ENCODE assay signal across 1 cellular context in genomic region chr11:62468577-62468976, GRCh38.
TF ChIP-seq lines count a peak whose summit lies in the region.

No MANE protein-coding gene starts in this region.

TF ChIP-seq in K562, 482 proteins besides CTCF, POLR2A, EP300 and RAD21:
- TF ChIP-seq GTF2A2 (tag; IDR thresholded peaks at IDR 0.05) = 0 out of 2 replicates have a peak, but pooled peaks have one; percentile 29
- TF ChIP-seq ZMIZ1 (IDR thresholded peaks at IDR 0.05; ENCODE audit: low read depth in 2 of 2, low read length in 2 of 2) = no peak
- no peak for TF ChIP-seq ZNF239 (CRISPR knock-in tag; IDR thresholded peaks at IDR 0.05)
- TF ChIP-seq TEAD1 (CRISPR knock-in tag; IDR thresholded peaks at IDR 0.05) = no peak
- no peak for TF ChIP-seq JUND (IDR thresholded peaks at IDR 0.05; ENCODE audit: borderline replicate concordance, low read depth, low read length)
- peak; percentile 19; the same call in 1 of the 3 replicates for TF ChIP-seq JUND (tag; IDR thresholded peaks at IDR 0.05; ENCODE audit: borderline replicate concordance, low read depth, low read length)
- TF ChIP-seq PTRF (tag; IDR thresholded peaks at IDR 0.05) = no peak
- peak; percentile 70; the same call in 1 of the 2 replicates for TF ChIP-seq BCOR (IDR thresholded peaks at IDR 0.05)
- TF ChIP-seq SAFB (IDR thresholded peaks at IDR 0.05; ENCODE audit: borderline replicate concordance, low read depth, low read length) = no peak
- TF ChIP-seq KHSRP (IDR thresholded peaks at IDR 0.05) = no peak
- TF ChIP-seq ID3 (CRISPR knock-in tag; IDR thresholded peaks at IDR 0.05) = no peak
- TF ChIP-seq ID3 (tag; IDR thresholded peaks at IDR 0.05) = peak; percentile 43; the same call in 1 of the 2 replicates
- TF ChIP-seq RBM25 (IDR thresholded peaks at IDR 0.05; ENCODE audit: low read depth, low read length, severe bottlenecking) = peak; percentile 91
- peak; percentile 23 to 37; a peak in 2 of 4 replicates for TF ChIP-seq KDM1A (IDR thresholded peaks at IDR 0.05)
- TF ChIP-seq RUNX1 (IDR thresholded peaks at IDR 0.05; ENCODE audit: low read depth) = no peak
- TF ChIP-seq MLX (CRISPR knock-in tag; conservative IDR thresholded peaks at IDR 0.05) = no peak
- no peak for TF ChIP-seq HCFC1 (IDR thresholded peaks at IDR 0.05; ENCODE audit: low read depth, low read length)
- TF ChIP-seq TSC22D4 (tag; IDR thresholded peaks at IDR 0.05) = no peak
- peak; percentile 34; the same call in 1 of the 2 replicates for TF ChIP-seq ESRRA (IDR thresholded peaks at IDR 0.05; ENCODE audit: borderline replicate concordance, low read depth)
- no peak for TF ChIP-seq BRF2 (IDR thresholded peaks at IDR 0.05; ENCODE audit: borderline replicate concordance, insufficient read depth, insufficient read length)
- no peak for TF ChIP-seq HDAC6 (IDR thresholded peaks at IDR 0.05; ENCODE audit: low read depth, low read length)
- TF ChIP-seq ZNF121 (CRISPR knock-in tag; conservative IDR thresholded peaks at IDR 0.05) = peak; percentile 97
- no peak for TF ChIP-seq PURB (CRISPR knock-in tag; IDR thresholded peaks at IDR 0.05; ENCODE audit: low read depth)
- TF ChIP-seq RBBP5 (IDR thresholded peaks at IDR 0.05; ENCODE audit: borderline replicate concordance, insufficient read depth, low read length, poor library complexity, severe bottlenecking) = no peak
- no peak for TF ChIP-seq CBX1 (IDR thresholded peaks at IDR 0.05; ENCODE audit: low read depth)
- TF ChIP-seq GMEB1 (CRISPR knock-in tag; IDR thresholded peaks at IDR 0.05) = no peak
- TF ChIP-seq ZNF764 (CRISPR knock-in tag; IDR thresholded peaks at IDR 0.05; ENCODE audit: low read depth) = no peak
- TF ChIP-seq E2F8 (IDR thresholded peaks at IDR 0.05; ENCODE audit: low read depth, partially characterized antibody) = no peak
- peak; percentile 54; the same call in 1 of the 2 replicates for TF ChIP-seq MECOM (CRISPR knock-in tag; IDR thresholded peaks at IDR 0.05)
- peak; percentile 14 for TF ChIP-seq PHF20 (IDR thresholded peaks at IDR 0.05; ENCODE audit: partially characterized antibody)
- 0 out of 2 replicates have a peak, but pooled peaks have one; percentile 3 for TF ChIP-seq DMBX1 (CRISPR knock-in tag; IDR thresholded peaks at IDR 0.05; ENCODE audit: borderline replicate concordance)
- peak in 1 of 2 experiments; percentile 5; a peak in 1 of 4 replicates for TF ChIP-seq ZNF639 (CRISPR knock-in tag; conservative IDR thresholded peaks at IDR 0.05 in 1 of 2, IDR thresholded peaks at IDR 0.05 in 1 of 2)
- TF ChIP-seq RCOR1 (IDR thresholded peaks at IDR 0.05; ENCODE audit: borderline replicate concordance in 1 of 2, low read depth in 2 of 2, low read length in 2 of 2) = 0 out of 4 replicates have a peak, but pooled peaks of 1 of the 2 experiments have one; percentile 22
